In the genomic region with DNA sequence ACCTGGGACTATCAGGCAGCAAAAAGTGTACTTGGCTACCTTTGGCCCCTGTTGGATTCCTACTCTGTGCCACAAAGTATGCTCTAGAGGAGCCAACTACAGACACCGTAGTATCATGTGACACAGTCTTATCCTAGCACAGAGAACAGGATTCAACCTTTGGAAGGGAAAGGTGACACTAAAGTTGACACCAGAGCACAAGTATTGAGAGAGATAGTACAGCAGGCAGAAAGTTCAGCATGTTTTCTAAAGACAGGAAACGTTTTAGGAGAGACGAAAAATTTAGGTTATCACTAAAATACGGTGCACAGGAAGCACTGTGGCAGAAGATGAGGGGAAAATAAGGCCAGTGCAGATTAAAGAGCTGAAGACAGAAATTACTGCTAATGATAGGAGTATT, we compare ENCODE assay signal across 1 cellular context.
TF ChIP-seq lines count a peak whose summit lies in the region.

No MANE protein-coding gene starts in this region.

TF ChIP-seq in WTC11, 78 proteins besides CTCF, POLR2A, EP300 and RAD21 (continued from another document):
- TF ChIP-seq, protein P1, sequence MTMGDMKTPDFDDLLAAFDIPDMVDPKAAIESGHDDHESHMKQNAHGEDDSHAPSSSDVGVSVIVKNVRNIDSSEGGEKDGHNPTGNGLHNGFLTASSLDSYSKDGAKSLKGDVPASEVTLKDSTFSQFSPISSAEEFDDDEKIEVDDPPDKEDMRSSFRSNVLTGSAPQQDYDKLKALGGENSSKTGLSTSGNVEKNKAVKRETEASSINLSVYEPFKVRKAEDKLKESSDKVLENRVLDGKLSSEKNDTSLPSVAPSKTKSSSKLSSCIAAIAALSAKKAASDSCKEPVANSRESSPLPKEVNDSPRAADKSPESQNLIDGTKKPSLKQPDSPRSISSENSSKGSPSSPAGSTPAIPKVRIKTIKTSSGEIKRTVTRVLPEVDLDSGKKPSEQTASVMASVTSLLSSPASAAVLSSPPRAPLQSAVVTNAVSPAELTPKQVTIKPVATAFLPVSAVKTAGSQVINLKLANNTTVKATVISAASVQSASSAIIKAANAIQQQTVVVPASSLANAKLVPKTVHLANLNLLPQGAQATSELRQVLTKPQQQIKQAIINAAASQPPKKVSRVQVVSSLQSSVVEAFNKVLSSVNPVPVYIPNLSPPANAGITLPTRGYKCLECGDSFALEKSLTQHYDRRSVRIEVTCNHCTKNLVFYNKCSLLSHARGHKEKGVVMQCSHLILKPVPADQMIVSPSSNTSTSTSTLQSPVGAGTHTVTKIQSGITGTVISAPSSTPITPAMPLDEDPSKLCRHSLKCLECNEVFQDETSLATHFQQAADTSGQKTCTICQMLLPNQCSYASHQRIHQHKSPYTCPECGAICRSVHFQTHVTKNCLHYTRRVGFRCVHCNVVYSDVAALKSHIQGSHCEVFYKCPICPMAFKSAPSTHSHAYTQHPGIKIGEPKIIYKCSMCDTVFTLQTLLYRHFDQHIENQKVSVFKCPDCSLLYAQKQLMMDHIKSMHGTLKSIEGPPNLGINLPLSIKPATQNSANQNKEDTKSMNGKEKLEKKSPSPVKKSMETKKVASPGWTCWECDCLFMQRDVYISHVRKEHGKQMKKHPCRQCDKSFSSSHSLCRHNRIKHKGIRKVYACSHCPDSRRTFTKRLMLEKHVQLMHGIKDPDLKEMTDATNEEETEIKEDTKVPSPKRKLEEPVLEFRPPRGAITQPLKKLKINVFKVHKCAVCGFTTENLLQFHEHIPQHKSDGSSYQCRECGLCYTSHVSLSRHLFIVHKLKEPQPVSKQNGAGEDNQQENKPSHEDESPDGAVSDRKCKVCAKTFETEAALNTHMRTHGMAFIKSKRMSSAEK (CRISPR knock-in tag; IDR thresholded peaks at IDR 0.05; ENCODE audit: borderline replicate concordance): no peak
- TF ChIP-seq GRHL2 (CRISPR knock-in tag; IDR thresholded peaks at IDR 0.05; ENCODE audit: insufficient replicate concordance, severe bottlenecking) (no peak), ZNF671 (CRISPR knock-in tag; IDR thresholded peaks at IDR 0.05) (no peak), GABPB1 (CRISPR knock-in tag; IDR thresholded peaks at IDR 0.05) (no peak)
TF ChIP-seq in WTC11: peak in this region for 0.
